18 cellular contexts compared by ENCODE assay signal in genomic region chr7:115965241-115965640, GRCh38.
DNase-seq lines count a peak whose midpoint lies in the region; FAIRE-seq and TF ChIP-seq lines count a peak whose summit lies in the region.
"Had no signal": no experiment of that assay in that cellular context is flagged by ENCODE, and none has a peak within 500 bp of the region (broad histone marks: within the 10 kb centered on the region; RNA-seq: fewer than 3 reads in every experiment).

No MANE protein-coding gene starts in this region.

- CTCF ChIA-PET in activated naive CD4-positive, alpha-beta T cell treated with anti-CD3 and anti-CD28 coated beads for 36 hours (lab: Charles Lee): no interaction called here

- intact Hi-C loops in activated naive CD4-positive, alpha-beta T cell treated with anti-CD3 and anti-CD28 coated beads for 36 hours (cut with micrococcal nuclease): no loop called here

- H3K4me1 ChIP-seq in adipocyte (ENCODE audit: control insufficient read depth, insufficient read depth, low read length) (peaks cover 26% of the 10 kb centered on the region), hepatocyte (ENCODE audit: insufficient read depth) (no peaks in the 10 kb centered on the region)
- H3K4me1 ChIP-seq: BE2C, HAP-1 had no signal

- peak; percentile 21 for FAIRE-seq in A204.1 (lab: Jason Lieb, UNC)
- FAIRE-seq: GM19239, H1 had no signal

- H3K9me3 Mint-ChIP-seq in nephron: peaks cover 2% of the 10 kb centered on the region
- H3K9me3 Mint-ChIP-seq in activated naive CD4-positive, alpha-beta T cell treated with anti-CD3 and anti-CD28 coated beads for 36 hours: no peaks in the 10 kb centered on the region
- H3K9me3 Mint-ChIP-seq: CD4-positive, alpha-beta T cell had no signal

- no peaks in the 10 kb centered on the region for H3K27me3 Mint-ChIP-seq in nephron (ENCODE audit: low read depth)
- H3K27me3 Mint-ChIP-seq in activated naive CD4-positive, alpha-beta T cell treated with anti-CD3 and anti-CD28 coated beads for 36 hours (ENCODE audit: low read depth): no peaks in the 10 kb centered on the region
- H3K27me3 Mint-ChIP-seq: CD4-positive, alpha-beta T cell had no signal

- TF ChIP-seq CTCF in hepatocyte (IDR thresholded peaks at IDR 0.05; ENCODE audit: poor library complexity) (no peak), nephron (IDR thresholded peaks at IDR 0.05; ENCODE audit: unreplicated experiment in 3 of 3) (no peak), GM10266 (IDR thresholded peaks at IDR 0.05; ENCODE audit: control insufficient read depth, insufficient read depth, low read depth, missing control alignments) (no peak)

- H3K27ac ChIP-seq in hepatocyte: peak overlapping the region; percentile 56

- no peak overlapping the region for H3K4me3 ChIP-seq in adipocyte (ENCODE audit: low read length)
- H3K4me3 ChIP-seq in hepatocyte: no peak overlapping the region
- H3K4me3 ChIP-seq: HAP-1 had no signal

- H3K79me2 ChIP-seq in hepatocyte: peaks cover 3% of the 10 kb centered on the region

- no peak overlapping the region for H3K4me3 Mint-ChIP-seq in nephron
- no peak overlapping the region for H3K4me3 Mint-ChIP-seq in activated naive CD4-positive, alpha-beta T cell treated with anti-CD3 and anti-CD28 coated beads for 36 hours
- H3K4me3 Mint-ChIP-seq: CD4-positive, alpha-beta T cell had no signal

- DNase-seq in adipocyte (ENCODE audit: low read depth) (peak; percentile 62), hepatocyte (ENCODE audit: low spot score) (peak; percentile 18), AML-193 (lab: John Stamatoyannopoulos, UW) (no peak), GM10266 (ENCODE audit: extremely low spot score) (no peak), CD1c-positive myeloid dendritic cell (ENCODE audit: extremely low spot score) (no peak)
- DNase-seq in activated naive CD4-positive, alpha-beta T cell treated with anti-CD3 and anti-CD28 coated beads for 36 hours: no peak
- DNase-seq: 8988T; BE2C; C1 segment of cervical spinal cord; CD4-positive, alpha-beta T cell; DMS153; DMS79; GDM1 had no signal

- H3K36me3 Mint-ChIP-seq in nephron (ENCODE audit: low read depth): no peaks in the 10 kb centered on the region
- H3K36me3 Mint-ChIP-seq in activated naive CD4-positive, alpha-beta T cell treated with anti-CD3 and anti-CD28 coated beads for 36 hours (ENCODE audit: low read depth): no peaks in the 10 kb centered on the region

- peak overlapping the region; percentile 26 for H3K4me2 ChIP-seq in hepatocyte

- H4K20me1 ChIP-seq in hepatocyte (ENCODE audit: insufficient read depth, poor library complexity, severe bottlenecking): no peaks in the 10 kb centered on the region

- H3K36me3 ChIP-seq in adipocyte (ENCODE audit: control insufficient read depth, insufficient read depth, low read length, severe bottlenecking) (no peaks in the 10 kb centered on the region), hepatocyte (replicated peaks; ENCODE audit: insufficient read depth, low read depth) (no peaks in the 10 kb centered on the region)
- H3K36me3 ChIP-seq: BE2C, HAP-1 had no signal

- peaks cover 2% of the 10 kb centered on the region for H3K9me3 ChIP-seq in adipocyte (ENCODE audit: control insufficient read depth, low read length)
- no peaks in the 10 kb centered on the region for H3K9me3 ChIP-seq in hepatocyte (ENCODE audit: low read depth)
- H3K9me3 ChIP-seq: BE2C, HAP-1 had no signal

- WGBS in hepatocyte (ENCODE audit: low lambda C conversion rate, missing lambda C conversion rate): 43% methylated on average over 1 of the region's 1 CpG

- H3K4me1 Mint-ChIP-seq in nephron: peaks cover 5% of the 10 kb centered on the region
- no peaks in the 10 kb centered on the region for H3K4me1 Mint-ChIP-seq in activated naive CD4-positive, alpha-beta T cell treated with anti-CD3 and anti-CD28 coated beads for 36 hours (ENCODE audit: low read depth)

- no peak overlapping the region for H3K9ac ChIP-seq in adipocyte (ENCODE audit: low read length)

- H2AFZ ChIP-seq in hepatocyte: no peak overlapping the region

- H3K27me3 ChIP-seq in adipocyte (replicated peaks; ENCODE audit: control insufficient read depth, insufficient read depth, low read length) (no peaks in the 10 kb centered on the region), hepatocyte (no peaks in the 10 kb centered on the region)
- H3K27me3 ChIP-seq: BE2C had no signal

- peak overlapping the region in 2 of 3 experiments; percentile 61 to 70 for H3K27ac Mint-ChIP-seq in nephron
- no peak overlapping the region for H3K27ac Mint-ChIP-seq in activated naive CD4-positive, alpha-beta T cell treated with anti-CD3 and anti-CD28 coated beads for 36 hours
- H3K27ac Mint-ChIP-seq: CD4-positive, alpha-beta T cell had no signal

- no peaks in the 10 kb centered on the region for H3K9me2 ChIP-seq in hepatocyte (replicated peaks; ENCODE audit: insufficient read depth)

Comparison
In these comparisons a context has a peak if more than half of its experiments do, and no peak if none do; other contexts are left out.
1. DNase-seq: peak in adipocyte (single experiment) and hepatocyte (single experiment); none in AML-193 (0 of 2), GM10266 (single experiment), activated naive CD4-positive, alpha-beta T cell treated with anti-CD3 and anti-CD28 coated beads for 36 hours (single experiment) and CD1c-positive myeloid dendritic cell (single experiment).